17 cellular contexts compared by ENCODE assay signal in the genomic region with DNA sequence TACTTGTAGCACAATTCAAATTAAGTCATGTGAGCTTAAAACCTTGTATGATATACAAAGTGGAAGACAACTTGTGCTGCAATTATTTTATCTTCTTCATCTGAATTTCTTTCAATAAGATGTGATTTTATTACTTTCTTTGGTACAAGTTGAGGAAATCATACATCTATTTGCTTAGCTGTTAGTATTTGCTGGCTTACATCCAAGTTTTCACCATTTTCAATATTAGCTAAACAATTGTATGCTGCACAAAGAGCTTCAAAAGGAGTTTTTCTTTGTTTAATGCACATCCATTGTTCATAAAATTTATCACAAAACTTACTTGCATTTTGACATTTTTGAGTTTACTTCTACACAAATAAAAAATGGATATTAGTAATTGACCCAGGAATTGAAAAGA.
"Had no signal": no experiment of that assay in that cellular context is flagged by ENCODE, and none has a peak within 500 bp of the region (broad histone marks: within the 10 kb centered on the region; RNA-seq: fewer than 3 reads in every experiment).

No MANE protein-coding gene starts in this region.

- H3K36me3 ChIP-seq: esophagus muscularis mucosa, neutrophil, thyroid gland, uterus had no signal

- H3K4me3 ChIP-seq: esophagus muscularis mucosa, thyroid gland, uterus had no signal

- H3K27ac ChIP-seq: esophagus muscularis mucosa, neutrophil, thyroid gland, uterus had no signal

- DNase-seq: activated CD4-positive, alpha-beta memory T cell treated with anti-CD3 and anti-CD28 coated beads, Interleukin-2, amount 10 ng/mL, durations not matched to agents 7 days and 5 days; activated CD4-positive, alpha-beta T cell treated with anti-CD3 and anti-CD28 coated beads for 36 hours; activated effector memory CD4-positive, alpha-beta T cell treated with anti-CD3 and anti-CD28 coated beads, Interleukin-2, amount 50 U/mL, for 16 hours; activated T-cell treated with anti-CD3 and anti-CD28 coated beads, Interleukin-2, amount 50 U/mL, for 4 hours; amniotic stem cell; mesendoderm; natural killer cell; posterior cingulate gyrus; retina; stimulated activated CD4-positive, alpha-beta T cell treated with anti-CD3 and anti-CD28 coated beads, Interleukin-2, amount 100 ng/mL, for 48 hours; stimulated activated naive B cell treated with anti-CD40 and anti-IgM and Interleukin-4, amounts not matched to agents 10 μg/mL and 1 μg/mL and 100 μg/mL, for 72 hours; thyroid gland; uterus had no signal

- H3K9me3 ChIP-seq: esophagus muscularis mucosa, neutrophil, thyroid gland, uterus had no signal

- H3K27me3 ChIP-seq: esophagus muscularis mucosa, neutrophil, thyroid gland, uterus had no signal

- H3K4me1 ChIP-seq: esophagus muscularis mucosa, thyroid gland, uterus had no signal

- FAIRE-seq: colon, endometrium had no signal
